ENCODE assay signal across 7 cellular contexts in the genomic region with DNA sequence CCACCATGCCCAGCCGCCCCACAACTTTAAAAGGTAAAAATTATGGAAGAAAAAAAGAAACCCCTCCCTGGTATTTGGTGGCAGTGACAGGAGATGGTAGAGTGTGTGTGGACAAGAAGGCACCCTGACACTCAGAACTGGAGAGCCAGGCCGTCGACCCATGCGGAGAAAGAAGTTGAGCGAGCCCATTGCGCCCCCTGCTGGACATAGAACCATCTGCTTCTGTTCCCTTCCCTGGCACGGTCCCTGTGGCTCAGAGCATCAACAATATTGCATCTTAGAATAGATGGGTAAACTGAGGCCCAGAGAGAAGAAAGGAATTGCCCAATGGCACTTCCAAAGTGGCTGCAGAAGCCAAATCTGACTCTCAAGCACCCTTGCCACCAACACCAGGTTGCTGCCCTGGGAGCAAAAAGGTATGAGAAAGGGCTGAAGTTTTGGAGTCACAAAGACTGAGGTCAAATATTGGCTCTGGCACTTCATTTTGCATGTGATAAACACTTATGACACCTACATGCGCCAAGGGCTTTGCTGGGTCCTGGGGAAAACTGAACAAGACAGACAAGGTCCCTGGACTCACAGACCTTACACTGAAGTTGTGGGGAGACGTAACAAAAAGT. TPM values are rescaled to one million over a fixed set of nuclear protein-coding genes. Genes with fewer than 3 reads are reported as not detected.
DNase-seq lines count a peak whose midpoint lies in the region; ATAC-seq and TF ChIP-seq lines count a peak whose summit lies in the region.

No MANE protein-coding gene starts in this region.

- no TSS peak for BruUV-seq in MCF 10A (replicated peaks; lab: Mats Ljungman, UMichigan)

- TF ChIP-seq CTCF in GM13976 (IDR thresholded peaks at IDR 0.05; ENCODE audit: borderline replicate concordance, control extremely low read depth, extremely low read depth, insufficient read depth, missing control alignments) (peak; percentile 78), VCaP (conservative IDR thresholded peaks at IDR 0.05) (peak; percentile 100), MCF 10A (IDR thresholded peaks at IDR 0.05; ENCODE audit: unreplicated experiment) (peak; percentile 90)

- intact Hi-C loops in MCF 10A (cut with micrococcal nuclease) = loop anchor here (1.0 to 5.0 kb wide), 2 partner anchors 22 to 247 kb away; a partner anchor contains a TSS

- H3K27ac Mint-ChIP-seq in MCF 10A (ENCODE audit: low read depth, unreplicated experiment) = no peak overlapping the region

- no peak overlapping the region for H3K4me3 Mint-ChIP-seq in MCF 10A (ENCODE audit: unreplicated experiment)

- POLR2A ChIA-PET in MCF 10A (lab: Yijun Ruan, JAX) = no interaction called here

- H3K27me3 Mint-ChIP-seq in MCF 10A (ENCODE audit: insufficient read depth, unreplicated experiment) = peaks cover 6% of the 10 kb centered on the region

- DNase-seq in GM13976 (ENCODE audit: low spot score) (peak; percentile 83), NCI-H2107 (lab: John Stamatoyannopoulos, UW) (peak; percentile 56), MCF 10A (ENCODE audit: unreplicated experiment) (peak; percentile 73), islet precursor cell (peak; percentile 78)
- DNase-seq in stimulated activated CD4-positive, alpha-beta T cell treated with anti-CD3 and anti-CD28 coated beads, Interleukin-1b, Interleukin-23, amount 100 ng/mL, for 4 hours (ENCODE audit: low read depth in 2 of 2) = peak; percentile 72 to 74

- CTCF ChIA-PET in MCF 10A (lab: Yijun Ruan, JAX) = interaction anchor here (0.6 to 2.4 kb wide), 18 partner anchors 9 to 249 kb away, joined by 3 to 17 read pairs (median 5); a partner anchor contains a TSS

- no peaks in the 10 kb centered on the region for H3K9me3 Mint-ChIP-seq in MCF 10A (ENCODE audit: unreplicated experiment)

- in situ Hi-C loops in GM13976 (cut with MboI; ENCODE audit: low sequenced_read_pairs, unreplicated experiment) = no loop called here

- H3K27ac ChIP-seq in VCaP = no peak overlapping the region

- no peak for ATAC-seq in GM18520 (IDR thresholded peaks at IDR 0.05; ENCODE audit: unreplicated experiment)

- H3K4me1 Mint-ChIP-seq in MCF 10A (ENCODE audit: insufficient read depth, unreplicated experiment) = no peaks in the 10 kb centered on the region

- H3K36me3 Mint-ChIP-seq in MCF 10A (ENCODE audit: insufficient read depth, unreplicated experiment) = peaks cover 30% of the 10 kb centered on the region

RNA-seq across cellular contexts. Expression of a gene that starts 8.6 kb away (rescaled TPM):
- 65.5 and 69.1 TPM in 2 replicates for total RNA-seq in MCF 10A (2022)

RNA-seq across cellular contexts. Expression of a gene that starts 9.3 kb away (rescaled TPM):
- total RNA-seq in MCF 10A (2022) = not detected in 2 replicates

RNA-seq across cellular contexts. Expression of a gene that starts 36.6 kb away (rescaled TPM):
- total RNA-seq in MCF 10A (2022) = 5.0 and 6.1 TPM in 2 replicates

RNA-seq across cellular contexts. Expression of a gene that starts 50.1 kb away (rescaled TPM):
- 34.4 and 40.9 TPM in 2 replicates for total RNA-seq in MCF 10A (2022)

RNA-seq across cellular contexts. Expression of a gene that starts 58.5 kb away (rescaled TPM):
- 3.6 and 7.0 TPM in 2 replicates for total RNA-seq in MCF 10A (2022)
